In the genomic region with DNA sequence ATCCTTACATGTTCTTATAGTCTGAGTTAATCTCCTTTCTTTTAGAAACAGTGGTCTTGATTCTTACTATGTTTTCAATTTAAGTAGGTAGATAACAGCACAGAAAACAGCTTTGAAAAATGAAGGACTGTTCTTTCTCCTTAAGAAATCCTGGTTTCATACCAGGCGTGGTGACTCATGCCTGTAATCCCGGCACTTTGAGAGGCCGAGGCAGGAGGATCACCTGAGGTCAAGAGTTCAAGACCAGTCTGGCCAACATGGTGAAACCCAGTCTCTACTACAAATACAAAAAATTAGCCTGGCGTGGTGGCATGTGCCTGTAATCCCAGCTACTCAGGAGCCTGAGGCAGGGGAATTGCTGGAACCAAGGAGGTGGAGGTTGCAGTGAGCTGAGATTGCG, we compare ENCODE assay signal across 8 cellular contexts. TPM values are rescaled to one million over a fixed set of nuclear protein-coding genes. Genes with fewer than 3 reads are reported as not detected.
DNase-seq lines count a peak whose midpoint lies in the region; ATAC-seq and TF ChIP-seq lines count a peak whose summit lies in the region.
"Not testable (repeated sequence)": the region's sequence is repeated elsewhere in the genome, so short reads cannot be mapped to it uniquely, and the experiment has no call there.

No MANE protein-coding gene starts in this region.

- H3K9me3 Mint-ChIP-seq in activated CD8-positive, alpha-beta T cell treated with anti-CD3 and anti-CD28 coated beads for 36 hours; MCF 10A (ENCODE audit: unreplicated experiment); naive thymus-derived CD4-positive, alpha-beta T cell: not testable (repeated sequence)

- DNase-seq in A172 (ENCODE audit: low spot score) (peak; percentile 29), EL (peak; percentile 25), LHCN-M2 (ENCODE audit: low read depth) (peak; percentile 11), MCF 10A (ENCODE audit: unreplicated experiment) (peak; percentile 53), epithelial cell of esophagus (ENCODE audit: low read depth) (peak; percentile 28)
- DNase-seq in RWPE1 (ENCODE audit: low spot score); activated CD8-positive, alpha-beta T cell treated with anti-CD3 and anti-CD28 coated beads for 36 hours; naive thymus-derived CD4-positive, alpha-beta T cell: not testable (repeated sequence)

- H3K9me3 ChIP-seq in naive thymus-derived CD4-positive, alpha-beta T cell (ENCODE audit: control insufficient read depth in 2 of 3, low read length in 3 of 3) = not testable (repeated sequence)

- not testable (repeated sequence) for BruUV-seq in MCF 10A (replicated peaks; lab: Mats Ljungman, UMichigan)

- peaks cover 73% of the 10 kb centered on the region for H3K4me1 Mint-ChIP-seq in activated CD8-positive, alpha-beta T cell treated with anti-CD3 and anti-CD28 coated beads for 36 hours (ENCODE audit: low read depth)
- H3K4me1 Mint-ChIP-seq in MCF 10A (ENCODE audit: insufficient read depth, unreplicated experiment) = peaks cover 35% of the 10 kb centered on the region
- H3K4me1 Mint-ChIP-seq in naive thymus-derived CD4-positive, alpha-beta T cell = peaks cover 44 to 83% (median 70%) of the 10 kb centered on the region in 7 donors

- intact Hi-C loops in activated CD8-positive, alpha-beta T cell treated with anti-CD3 and anti-CD28 coated beads for 36 hours (cut with micrococcal nuclease); MCF 10A (cut with micrococcal nuclease); naive thymus-derived CD4-positive, alpha-beta T cell (cut with micrococcal nuclease): not testable (repeated sequence)

- not testable (repeated sequence) for H3K4me3 ChIP-seq in epithelial cell of esophagus (ENCODE audit: low read length); naive thymus-derived CD4-positive, alpha-beta T cell (ENCODE audit: low read length)

- not testable (repeated sequence) for ATAC-seq in activated CD8-positive, alpha-beta T cell treated with anti-CD3 and anti-CD28 coated beads for 36 hours; naive thymus-derived CD4-positive, alpha-beta T cell

- TF ChIP-seq CTCF in RWPE1 (conservative IDR thresholded peaks at IDR 0.05; ENCODE audit: low read depth); activated CD8-positive, alpha-beta T cell treated with anti-CD3 and anti-CD28 coated beads for 36 hours (IDR thresholded peaks at IDR 0.05); MCF 10A (IDR thresholded peaks at IDR 0.05; ENCODE audit: unreplicated experiment); epithelial cell of esophagus (IDR thresholded peaks at IDR 0.05; ENCODE audit: insufficient read depth, low read depth, low read length, missing control alignments): not testable (repeated sequence)

- peaks cover 5 to 35% (median 32%) of the 10 kb centered on the region in 3 experiments for H3K36me3 ChIP-seq in naive thymus-derived CD4-positive, alpha-beta T cell (ENCODE audit: control insufficient read depth in 2 of 3, insufficient read depth in 3 of 3, low read length in 3 of 3)

- H3K27ac Mint-ChIP-seq in activated CD8-positive, alpha-beta T cell treated with anti-CD3 and anti-CD28 coated beads for 36 hours = peak overlapping the region; percentile 40
- H3K27ac Mint-ChIP-seq in MCF 10A (ENCODE audit: low read depth, unreplicated experiment) = not testable (repeated sequence)
- peak overlapping the region in 7 of 9 donors; percentile 19 to 85 (median 72) for H3K27ac Mint-ChIP-seq in naive thymus-derived CD4-positive, alpha-beta T cell

- H3K27me3 ChIP-seq in naive thymus-derived CD4-positive, alpha-beta T cell (ENCODE audit: control insufficient read depth in 2 of 2, insufficient read depth in 2 of 2, low read length in 2 of 2) = not testable (repeated sequence)

- H3K4me1 ChIP-seq in naive thymus-derived CD4-positive, alpha-beta T cell (ENCODE audit: control insufficient read depth in 2 of 2, insufficient read depth in 2 of 2, low read length in 2 of 2) = peaks cover 52 to 65% of the 10 kb centered on the region in 2 donors

- H3K27ac ChIP-seq in RWPE1 = peak overlapping the region; percentile 53
- not testable (repeated sequence) for H3K27ac ChIP-seq in naive thymus-derived CD4-positive, alpha-beta T cell (ENCODE audit: low read depth, low read length)

- peaks cover 44% of the 10 kb centered on the region for H3K36me3 Mint-ChIP-seq in activated CD8-positive, alpha-beta T cell treated with anti-CD3 and anti-CD28 coated beads for 36 hours (ENCODE audit: low read depth)
- peaks cover 39% of the 10 kb centered on the region for H3K36me3 Mint-ChIP-seq in MCF 10A (ENCODE audit: insufficient read depth, unreplicated experiment)
- peaks cover 7 to 31% (median 21%) of the 10 kb centered on the region in 5 donors for H3K36me3 Mint-ChIP-seq in naive thymus-derived CD4-positive, alpha-beta T cell

- H3K27me3 Mint-ChIP-seq in activated CD8-positive, alpha-beta T cell treated with anti-CD3 and anti-CD28 coated beads for 36 hours; MCF 10A (ENCODE audit: insufficient read depth, unreplicated experiment); naive thymus-derived CD4-positive, alpha-beta T cell: not testable (repeated sequence)

- CTCF ChIA-PET in RWPE1 (lab: Yijun Ruan, JAX) = interaction anchor here (0.6 to 0.7 kb wide), 3 partner anchors 14 to 103 kb away, joined by 3 to 5 read pairs (median 3); no protein-coding TSS in a partner anchor
- CTCF ChIA-PET in activated CD8-positive, alpha-beta T cell treated with anti-CD3 and anti-CD28 coated beads for 36 hours (lab: Charles Lee) = interaction anchor here (1.1 to 2.4 kb wide), 5 partner anchors 9 to 103 kb away, joined by 3 to 11 read pairs (median 6); no protein-coding TSS in a partner anchor
- CTCF ChIA-PET in MCF 10A (lab: Yijun Ruan, JAX) = interaction anchor here (0.6 to 2.1 kb wide), 5 partner anchors 9 to 304 kb away, joined by 3 to 5 read pairs (median 3); partner anchors contain the start of gene STK17A
- CTCF ChIA-PET in naive thymus-derived CD4-positive, alpha-beta T cell (lab: Charles Lee) = interaction anchor here (1.0 to 1.4 kb wide), 2 partner anchors 9 to 14 kb away, joined by 4 to 5 read pairs; partner anchors contain the start of gene STK17A

- not testable (repeated sequence) for H3K4me3 Mint-ChIP-seq in activated CD8-positive, alpha-beta T cell treated with anti-CD3 and anti-CD28 coated beads for 36 hours; MCF 10A (ENCODE audit: unreplicated experiment)
- peak overlapping the region in 4 of 10 donors; percentile 13 to 79 (median 48) for H3K4me3 Mint-ChIP-seq in naive thymus-derived CD4-positive, alpha-beta T cell

- POLR2A ChIA-PET in RWPE1 (lab: Yijun Ruan, JAX; ENCODE audit: low non-redundant PET) (interaction anchor here (0.6 kb wide), 1 partner anchor 10 kb away, joined by 3 read pairs; no protein-coding TSS in a partner anchor), MCF 10A (lab: Yijun Ruan, JAX) (interaction anchor here (0.6 to 1.6 kb wide), 8 partner anchors 10 to 205 kb away, joined by 3 to 8 read pairs (median 3); partner anchors contain the start of gene STK17A)
- POLR2A ChIA-PET in activated CD8-positive, alpha-beta T cell treated with anti-CD3 and anti-CD28 coated beads for 36 hours (lab: Charles Lee) = interaction anchor here (0.6 to 1.6 kb wide), 4 partner anchors 11 to 1178 kb away, joined by 3 to 4 read pairs (median 3); no protein-coding TSS in a partner anchor
- POLR2A ChIA-PET in naive thymus-derived CD4-positive, alpha-beta T cell (lab: Charles Lee) = interaction anchor here (0.6 to 1.9 kb wide), 8 partner anchors 8 to 164 kb away, joined by 3 to 7 read pairs (median 4); no protein-coding TSS in a partner anchor

RNA-seq across cellular contexts. Expression of gene STK17A, which starts 13.5 kb away (rescaled TPM):
- total RNA-seq in A172 (2014; rRNA removed; shearing (Covaris generic)) = 74.6 and 97.8 TPM in 2 replicates
- total RNA-seq in LHCN-M2 (2014; rRNA removed) (42.1 and 49.6 TPM in 2 replicates), MCF 10A (2022) (27.2 and 51.6 TPM in 2 replicates)
- 12.9 TPM for polyA plus RNA-seq in LHCN-M2 (2012)
- total RNA-seq in activated CD8-positive, alpha-beta T cell treated with anti-CD3 and anti-CD28 coated beads for 36 hours = 10 to 100 TPM; 42.4 to 46.1 TPM
- total RNA-seq in naive thymus-derived CD4-positive, alpha-beta T cell = 100 to 1,000 TPM in 2 of 5 experiments, 10 to 100 TPM in 3; 71.3 to 132 (median 95.8) TPM
- polyA plus RNA-seq in naive thymus-derived CD4-positive, alpha-beta T cell = 100 to 1,000 TPM; 199 to 292 TPM
